Comparison of ENCODE assay signal across 8 cellular contexts in genomic region chr12:110613771-110614684, GRCh38. TPM values are rescaled to one million over a fixed set of nuclear protein-coding genes. Genes with fewer than 3 reads are reported as not detected.
DNase-seq lines count a peak whose midpoint lies in the region; ATAC-seq, FAIRE-seq and TF ChIP-seq lines count a peak whose summit lies in the region.

TCTN1 (plus strand) TSS chr12:110614129; CDS start chr12:110614183, 54 bp downstream.

- H3K36me3 ChIP-seq in KOPT-K1 (ENCODE audit: insufficient read depth, low read length) = no peaks in the 10 kb centered on the region
- H3K36me3 ChIP-seq in esophagus muscularis mucosa = peaks cover 0 to 9% (median 0%) of the 10 kb centered on the region in 4 donors
- H3K36me3 ChIP-seq in muscle layer of duodenum (ENCODE audit: control insufficient read depth in 1 of 2, insufficient read depth in 2 of 2, low read length in 2 of 2) = no peaks in the 10 kb centered on the region

- no peaks in the 10 kb centered on the region for H3K9me3 ChIP-seq in KOPT-K1 (ENCODE audit: insufficient read depth, low read length, poor library complexity, severe bottlenecking)
- no peaks in the 10 kb centered on the region for H3K9me3 ChIP-seq in esophagus muscularis mucosa
- H3K9me3 ChIP-seq in muscle layer of duodenum (ENCODE audit: control insufficient read depth in 1 of 2, low read length in 2 of 2) = no peaks in the 10 kb centered on the region

- peak within 1 kb of the TSS; percentile 72 for H3K27ac ChIP-seq in KOPT-K1 (ENCODE audit: low read depth, low read length, poor library complexity, severe bottlenecking)
- peak within 1 kb of the TSS; percentile 76 to 78 (median 76) for H3K27ac ChIP-seq in esophagus muscularis mucosa (replicated peaks in 1 of 4)
- peak within 1 kb of the TSS; percentile 32 for H3K27ac ChIP-seq in muscle layer of duodenum (ENCODE audit: low read length)

- FAIRE-seq in RCC 7860 (lab: Jason Lieb, UNC) = peak; percentile 43

- 9% methylated on average over 13 of the region's 60 CpGs for whole genome bisulfite sequencing in esophagus muscularis mucosa

- TF ChIP-seq POLR2A in esophagus muscularis mucosa (IDR thresholded peaks at IDR 0.05; ENCODE audit: low read depth) = no peak

- H3K4me3 ChIP-seq in esophagus muscularis mucosa = peak within 1 kb of the TSS; percentile 72 to 84 (median 78)
- peak within 1 kb of the TSS; percentile 76 to 91 for H3K4me3 ChIP-seq in muscle layer of duodenum (ENCODE audit: low read depth in 1 of 2, low read length in 2 of 2)

- intact Hi-C loops in esophagus muscularis mucosa (cut with DNase I) = loop anchor here (5.0 to 10.0 kb wide), 2 partner anchors 162 to 271 kb away; partner anchors contain the start of gene ARPC3

- DNase-seq in DMS79 treated with DMSO at 0.1 percent for 48 hours (lab: John Stamatoyannopoulos, UW) = peak; percentile 93
- DNase-seq in RCC 7860 (ENCODE audit: low spot score) = peak; percentile 85
- DNase-seq in activated T-helper 1 cell treated with Interleukin-2 at 50 U/mL for 16 hours (ENCODE audit: low read depth) = peak; percentile 94
- DNase-seq in esophagus muscularis mucosa (ENCODE audit: extremely low spot score) = peak; percentile 98
- DNase-seq in stimulated activated CD8-positive, alpha-beta memory T cell treated with anti-CD3 and anti-CD28 coated beads, Interleukin-7, amount 100 ng/mL, for 24 hours (ENCODE audit: low read depth) = peak; percentile 96

- TF ChIP-seq CTCF in esophagus muscularis mucosa (IDR thresholded peaks at IDR 0.05) = peak in 2 of 3 experiments; percentile 22

- H3K4me1 ChIP-seq in esophagus muscularis mucosa (peaks cover 10 to 24% (median 19%) of the 10 kb centered on the region in 4 donors), muscle layer of duodenum (ENCODE audit: control insufficient read depth in 1 of 2, insufficient read depth in 2 of 2, low read length in 2 of 2) (peaks cover 3 to 12% of the 10 kb centered on the region in 2 donors)

- ATAC-seq in GM21786 (IDR thresholded peaks at IDR 0.05; ENCODE audit: unreplicated experiment) = peak; percentile 95

- TF ChIP-seq EP300 in esophagus muscularis mucosa (IDR thresholded peaks at IDR 0.05) = no peak

- H3K27me3 ChIP-seq in esophagus muscularis mucosa (no peaks in the 10 kb centered on the region), muscle layer of duodenum (ENCODE audit: low read depth, low read length) (no peaks in the 10 kb centered on the region)

RNA-seq across cellular contexts. Expression of gene TCTN1, which starts in this region (rescaled TPM):
- 10 to 100 TPM; 17.4 to 26.2 (median 21.4) TPM for total RNA-seq in esophagus muscularis mucosa

Comparison
In these comparisons a context has a peak if more than half of its experiments do, and no peak if none do; other contexts are left out.
1. Peak in every context shown above with its lines: DNase-seq, ATAC-seq, H3K4me3 ChIP-seq and H3K27ac ChIP-seq.